In genomic region chr17:79483842-79484241, GRCh38 we compare ENCODE assay signal across 14 cellular contexts.
DNase-seq lines count a peak whose midpoint lies in the region.
"Had no signal": no experiment of that assay in that cellular context is flagged by ENCODE, and none has a peak within 500 bp of the region (broad histone marks: within the 10 kb centered on the region; RNA-seq: fewer than 3 reads in every experiment).

No MANE protein-coding gene starts in this region.

- H3K4me3 ChIP-seq in BLaER1 = no peak overlapping the region

- peak overlapping the region; percentile 73; the same call in 1 of the 2 replicates for H3K4me2 ChIP-seq in BLaER1

- peaks cover 50% of the 10 kb centered on the region for H3K27me3 ChIP-seq in BLaER1

- no peak overlapping the region for H3K9ac ChIP-seq in BLaER1

- DNase-seq in NCI-H345 (lab: John Stamatoyannopoulos, UW) = peak; percentile 36
- no peak for DNase-seq in EL
- DNase-seq in SHP77 (lab: John Stamatoyannopoulos, UW) = no peak
- no peak for DNase-seq in activated CD8-positive, alpha-beta memory T cell treated with anti-CD3 and anti-CD28 coated beads for 24 hours
- DNase-seq: ACHN; BE2C; Caco-2; CD4-positive, alpha-beta T cell; GDM1; GOT3 had no signal

- no peak overlapping the region for H3K27ac ChIP-seq in BLaER1
- H3K27ac ChIP-seq in angular gyrus (ENCODE audit: low read depth, low read length) = peak overlapping the region; percentile 10
- peak overlapping the region; percentile 36 for H3K27ac ChIP-seq in temporal lobe (ENCODE audit: low read depth, low read length)
- H3K27ac ChIP-seq: C4-2B had no signal

- no peaks in the 10 kb centered on the region for H3K36me3 ChIP-seq in BLaER1
- H3K36me3 ChIP-seq: BE2C had no signal

- peaks cover 76% of the 10 kb centered on the region for H3K4me1 ChIP-seq in BLaER1
- H3K4me1 ChIP-seq: BE2C had no signal

- H4K20me1 ChIP-seq in BLaER1 = no peaks in the 10 kb centered on the region

- no peaks in the 10 kb centered on the region for H3K9me3 ChIP-seq in BLaER1
- H3K9me3 ChIP-seq: BE2C, Caco-2 had no signal
